In genomic region chr11:73597956-73598718, GRCh38 we compare ENCODE assay signal across 8 cellular contexts. TPM values are rescaled to one million over a fixed set of nuclear protein-coding genes. Genes with fewer than 3 reads are reported as not detected.
DNase-seq lines count a peak whose midpoint lies in the region; ATAC-seq and TF ChIP-seq lines count a peak whose summit lies in the region.

A gene with protein sequence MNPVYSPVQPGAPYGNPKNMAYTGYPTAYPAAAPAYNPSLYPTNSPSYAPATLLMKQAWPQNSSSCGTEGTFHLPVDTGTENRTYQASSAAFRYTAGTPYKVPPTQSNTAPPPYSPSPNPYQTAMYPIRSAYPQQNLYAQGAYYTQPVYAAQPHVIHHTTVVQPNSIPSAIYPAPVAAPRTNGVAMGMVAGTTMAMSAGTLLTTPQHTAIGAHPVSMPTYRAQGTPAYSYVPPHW (minus strand): TSS chr11:73598112. CDS start chr11:73468474, 129,638 bp downstream.

- no peaks in the 10 kb centered on the region for H3K36me3 ChIP-seq in upper lobe of right lung

- H3K4me3 Mint-ChIP-seq in T-helper 1 cell treated with Interleukin-12 subunit alpha and Interleukin-12 subunit beta and Interleukin-4 antibody, amounts not matched to agents 30 μg/mL and 1 μg/mL, for 36 hours = peak within 1 kb of the TSS; percentile 96

- peak; percentile 96 for DNase-seq in GM13977 (ENCODE audit: low spot score)
- DNase-seq in NCI-H1694 (lab: John Stamatoyannopoulos, UW) = peak; percentile 94
- peak; percentile 94 for DNase-seq in amniotic stem cell (lab: John Stamatoyannopoulos, UW)
- DNase-seq in left cardiac atrium = peak; percentile 97
- peak; percentile 99 for DNase-seq in posterior vena cava (ENCODE audit: low spot score)
- peak; percentile 99 for DNase-seq in upper lobe of right lung

- H3K4me1 Mint-ChIP-seq in T-helper 1 cell treated with Interleukin-12 subunit alpha and Interleukin-12 subunit beta and Interleukin-4 antibody, amounts not matched to agents 30 μg/mL and 1 μg/mL, for 36 hours (ENCODE audit: low read depth) = peaks cover 31% of the 10 kb centered on the region

- peaks cover 9% of the 10 kb centered on the region for H3K4me1 ChIP-seq in upper lobe of right lung

- peak within 1 kb of the TSS; percentile 96 for H3K27ac Mint-ChIP-seq in T-helper 1 cell treated with Interleukin-12 subunit alpha and Interleukin-12 subunit beta and Interleukin-4 antibody, amounts not matched to agents 30 μg/mL and 1 μg/mL, for 36 hours

- peak; percentile 24 for TF ChIP-seq CTCF in GM13977 (IDR thresholded peaks at IDR 0.05; ENCODE audit: extremely low read depth, insufficient read depth, missing control alignments)
- TF ChIP-seq CTCF in upper lobe of right lung (IDR thresholded peaks at IDR 0.05) = peak; percentile 37

- in situ Hi-C loops in GM13977 (cut with MboI; ENCODE audit: low pct_unique_long_range_greater_than_20kb, low sequenced_read_pairs, unreplicated experiment) = no loop called here

- no peaks in the 10 kb centered on the region for H3K9me3 ChIP-seq in upper lobe of right lung

- H3K36me3 Mint-ChIP-seq in T-helper 1 cell treated with Interleukin-12 subunit alpha and Interleukin-12 subunit beta and Interleukin-4 antibody, amounts not matched to agents 30 μg/mL and 1 μg/mL, for 36 hours (ENCODE audit: low read depth) = peaks cover 8% of the 10 kb centered on the region

- ATAC-seq in HG02884 (IDR thresholded peaks at IDR 0.05; ENCODE audit: unreplicated experiment) = peak; percentile 86
- ATAC-seq in left cardiac atrium = peak; percentile 98 to 99
- peak; percentile 98 for ATAC-seq in upper lobe of right lung

- H3K4me3 ChIP-seq in upper lobe of right lung = peak within 1 kb of the TSS; percentile 68

- peak within 1 kb of the TSS; percentile 73 for H3K27ac ChIP-seq in upper lobe of right lung

- no peaks in the 10 kb centered on the region for H3K27me3 Mint-ChIP-seq in T-helper 1 cell treated with Interleukin-12 subunit alpha and Interleukin-12 subunit beta and Interleukin-4 antibody, amounts not matched to agents 30 μg/mL and 1 μg/mL, for 36 hours (ENCODE audit: low read depth)

- H3K9me3 Mint-ChIP-seq in T-helper 1 cell treated with Interleukin-12 subunit alpha and Interleukin-12 subunit beta and Interleukin-4 antibody, amounts not matched to agents 30 μg/mL and 1 μg/mL, for 36 hours = no peaks in the 10 kb centered on the region

- intact Hi-C loops in left cardiac atrium (cut with DNase I) = loop anchor here in 1 of 2 donors (5.0 kb wide), 1 partner anchor 191 kb away; no protein-coding TSS in a partner anchor
- intact Hi-C loops in posterior vena cava (cut with DNase I) = no loop called here
- intact Hi-C loops in upper lobe of right lung (cut with DNase I) = no loop called here

- no peaks in the 10 kb centered on the region for H3K27me3 ChIP-seq in upper lobe of right lung

RNA-seq across cellular contexts. Expression of the gene that starts here (rescaled TPM):
- total RNA-seq in left cardiac atrium (10 to 100 TPM; 31.5 to 35.2 TPM), posterior vena cava (10 to 100 TPM; 32.7 to 38.3 TPM), upper lobe of right lung (30.7 TPM)

Comparison
In these comparisons a context has a peak if more than half of its experiments do, and no peak if none do; other contexts are left out.
1. Peak in every context shown above with its lines: DNase-seq, ATAC-seq, H3K4me3 ChIP-seq and H3K27ac ChIP-seq.